ENCODE assay signal across 8 cellular contexts in genomic region chr7:100088095-100088620, GRCh38. TPM values are rescaled to one million over a fixed set of nuclear protein-coding genes. Genes with fewer than 3 reads are reported as not detected.
DNase-seq lines count a peak whose midpoint lies in the region; ATAC-seq, FAIRE-seq and TF ChIP-seq lines count a peak whose summit lies in the region.

No MANE protein-coding gene starts in this region.

- H3K27me3 Mint-ChIP-seq in activated T-cell treated with anti-CD3 and anti-CD28 coated beads, Interleukin-2, amount 50 U/mL, for 72 hours (ENCODE audit: low read depth), result no peaks in the 10 kb centered on the region

- WGBS in HepG2 (ENCODE audit: low lambda C conversion rate), result 78% methylated on average over 11 of the region's 11 CpGs
- WGBS in transverse colon (ENCODE audit: low coverage in 1 of 2), 2 donors, result 74 to 81% methylated on average over 6 to 11 of the region's 11 CpGs

- H3K27ac ChIP-seq in HepG2 (ENCODE audit: extremely low read length, insufficient read depth, low read length) (peak overlapping the region; percentile 74), transverse colon (peak overlapping the region; percentile 89 to 93 (median 92))

- H3K4me3 ChIP-seq in adipocyte (ENCODE audit: low read length) (peak overlapping the region; percentile 94), HepG2 (replicated peaks in 1 of 3; ENCODE audit: insufficient read depth in 1 of 3, low read depth in 2 of 3, low read length in 3 of 3) (peak overlapping the region; percentile 83 to 97 (median 84)), transverse colon (peak overlapping the region; percentile 66 to 90 (median 78))

- intact Hi-C loops in HepG2 (cut with micrococcal nuclease; ENCODE audit: unreplicated experiment), result no loop called here
- intact Hi-C loops in transverse colon (cut with DNase I; ENCODE audit: low total_unique reads), result loop anchor here (5.0 kb wide), 1 partner anchor 39 kb away; the partner anchor contains the start of gene MBLAC1

- CTCF ChIA-PET in HepG2 (lab: Yijun Ruan, JAX; ENCODE audit: low intra/inter-chr PET ratio, low total read pairs), result no interaction called here

- H3K79me2 ChIP-seq in HepG2 (ENCODE audit: insufficient read depth, low read length), result peaks cover 10% of the 10 kb centered on the region

- in situ Hi-C loops in HepG2 (cut with HindIII; ENCODE audit: extremely low pct_ligation_motif_present, low pct_unique_long_range_greater_than_20kb), result no loop called here
- in situ Hi-C loops in transverse colon (cut with MboI; ENCODE audit: low pct_ligation_motif_present in 1 of 4, low pct_unique_long_range_greater_than_20kb in 1 of 4, low sequenced_read_pairs in 3 of 4), result no loop called here

- TF ChIP-seq CTCF in HepG2 (CRISPR knock-in tag; IDR thresholded peaks at IDR 0.05) (no peak), transverse colon (IDR thresholded peaks at IDR 0.05) (no peak)

- H3K9me3 ChIP-seq in adipocyte (ENCODE audit: control insufficient read depth, low read length) (no peaks in the 10 kb centered on the region), HepG2 (ENCODE audit: low read length) (no peaks in the 10 kb centered on the region), transverse colon (no peaks in the 10 kb centered on the region)

- H3K4me1 ChIP-seq in adipocyte (ENCODE audit: control insufficient read depth, insufficient read depth, low read length) (peaks cover 31% of the 10 kb centered on the region), HepG2 (ENCODE audit: insufficient read depth, low read length) (peaks cover 29% of the 10 kb centered on the region), transverse colon (peaks cover 13 to 21% (median 19%) of the 10 kb centered on the region in 4 donors)

- H3K4me3 Mint-ChIP-seq in activated T-cell treated with anti-CD3 and anti-CD28 coated beads, Interleukin-2, amount 50 U/mL, for 72 hours, result peak overlapping the region; percentile 82 to 91

- TF ChIP-seq EP300 in HepG2 (IDR thresholded peaks at IDR 0.05; ENCODE audit: low read depth in 2 of 2, low read length in 2 of 2) (no peak), HepG2 (CRISPR knock-in tag; IDR thresholded peaks at IDR 0.05; ENCODE audit: borderline replicate concordance) (no peak), transverse colon (IDR thresholded peaks at IDR 0.05; ENCODE audit: low read depth) (no peak)

- BruUV-seq in HepG2 (replicated peaks; lab: Mats Ljungman, UMichigan), result TSS peak; percentile 45

- no peak for TF ChIP-seq RAD21 in HepG2 (CRISPR knock-in tag; IDR thresholded peaks at IDR 0.05)

- no peaks in the 10 kb centered on the region for H3K9me3 Mint-ChIP-seq in activated T-cell treated with anti-CD3 and anti-CD28 coated beads, Interleukin-2, amount 50 U/mL, for 72 hours

- H2AFZ ChIP-seq in HepG2 (ENCODE audit: low read length), result peak overlapping the region; percentile 20

- peak overlapping the region; percentile 95 for H3K9ac ChIP-seq in adipocyte (ENCODE audit: low read length)
- peak overlapping the region; percentile 96 for H3K9ac ChIP-seq in HepG2 (ENCODE audit: insufficient read depth, low read depth, low read length)

- FAIRE-seq in HepG2 (lab: Jason Lieb, UNC) (no peak), RCC 7860 (lab: Jason Lieb, UNC) (no peak)

- no peaks in the 10 kb centered on the region for H4K20me1 ChIP-seq in HepG2 (ENCODE audit: insufficient read depth, low read length)

- POLR2A ChIA-PET in HepG2 (lab: Yijun Ruan, JAX), result interaction anchor here (1.0 to 2.7 kb wide), 3 partner anchors 13 to 61 kb away, joined by 3 to 29 read pairs (median 4); partner anchors contain the start of genes AP4M1, LAMTOR4, MBLAC1 and MCM7

- H3K36me3 Mint-ChIP-seq in activated T-cell treated with anti-CD3 and anti-CD28 coated beads, Interleukin-2, amount 50 U/mL, for 72 hours (ENCODE audit: insufficient read depth in 2 of 2), result peaks cover 1 to 7% of the 10 kb centered on the region in 2 donors

- TF ChIP-seq POLR2A in HepG2 (IDR thresholded peaks at IDR 0.05; ENCODE audit: insufficient read depth in 1 of 2, low read depth in 2 of 2, low read length in 2 of 2) (no peak), transverse colon (IDR thresholded peaks at IDR 0.05) (no peak)

- H3K27ac Mint-ChIP-seq in activated T-cell treated with anti-CD3 and anti-CD28 coated beads, Interleukin-2, amount 50 U/mL, for 72 hours, result peak overlapping the region; percentile 94

- peak in 1 of 2 donors; percentile 7 for ATAC-seq in activated T-cell treated with anti-CD3 and anti-CD28 coated beads, Interleukin-2, amount 50 U/mL, for 72 hours (replicated peaks in 1 of 2)
- 0 out of 3 replicates have a peak, but pooled peaks have one; percentile 1 for ATAC-seq in HepG2

- peak overlapping the region; percentile 87 for H3K4me2 ChIP-seq in HepG2 (ENCODE audit: low read depth, low read length)

- no peak for DNase-seq in activated T-cell treated with anti-CD3 and anti-CD28 coated beads, Interleukin-2, amount 50 U/mL, for 72 hours
- no peak for DNase-seq in activated T-cell treated with anti-CD3 and anti-CD28 coated beads for 4 hours
- no peak for DNase-seq in adipocyte (ENCODE audit: low read depth)
- no peak for DNase-seq in HepG2 (ENCODE audit: low spot score)
- DNase-seq in transverse colon, result no peak
- DNase-seq in kidney glomerular epithelial cell (lab: John Stamatoyannopoulos, UW), result no peak
- no peak for DNase-seq in OCI-M2 (lab: John Stamatoyannopoulos, UW; ENCODE audit: unreplicated experiment)
- DNase-seq in RCC 7860 (ENCODE audit: low spot score), result no peak

- H3K4me1 Mint-ChIP-seq in activated T-cell treated with anti-CD3 and anti-CD28 coated beads, Interleukin-2, amount 50 U/mL, for 72 hours (ENCODE audit: low read depth), result peaks cover 45% of the 10 kb centered on the region

- H3K27me3 ChIP-seq in adipocyte (replicated peaks; ENCODE audit: control insufficient read depth, insufficient read depth, low read length), result no peaks in the 10 kb centered on the region
- no peaks in the 10 kb centered on the region; a peak in 1 of 5 replicates for H3K27me3 ChIP-seq in HepG2 (ENCODE audit: control insufficient read depth in 1 of 2, insufficient read depth in 2 of 2, low read length in 2 of 2)
- H3K27me3 ChIP-seq in transverse colon, result no peaks in the 10 kb centered on the region

- H3K36me3 ChIP-seq in adipocyte (ENCODE audit: control insufficient read depth, insufficient read depth, low read length, severe bottlenecking) (peaks cover 29% of the 10 kb centered on the region), HepG2 (replicated peaks in 1 of 2; ENCODE audit: control insufficient read depth in 1 of 2, insufficient read depth in 2 of 2, low read length in 2 of 2) (peaks cover 18 to 30% of the 10 kb centered on the region in 2 experiments), transverse colon (peaks cover 0 to 4% (median 2%) of the 10 kb centered on the region in 4 donors)

RNA-seq across cellular contexts. Expression of gene COPS6, which starts 0.6 kb away (rescaled TPM):
- total RNA-seq in activated T-cell treated with anti-CD3 and anti-CD28 coated beads, Interleukin-2, amount 50 U/mL, for 72 hours, result 10 to 100 TPM; 43.7 to 45.4 TPM
- 33.4 and 64.4 TPM in 2 replicates for total RNA-seq in HepG2 (2016; rRNA removed; fragmentation: Illumina TruSeq; extraction: Trizol)
- 9.5 and 10.2 TPM in 2 replicates for total RNA-seq in HepG2 (2016; cell fraction: cytosol; rRNA removed; fragmentation: Illumina TruSeq; extraction: Trizol; ENCODE audit: low read depth)
- total RNA-seq in HepG2 (2016; cell fraction: insoluble cytoplasmic fraction; rRNA removed; fragmentation: Illumina TruSeq; extraction: Trizol), result 36.3 and 62.5 TPM in 2 replicates
- total RNA-seq in HepG2 (2016; cell fraction: membrane; rRNA removed; fragmentation: Illumina TruSeq; extraction: Trizol), result 15.0 and 17.1 TPM in 2 replicates
- total RNA-seq in HepG2 (2016; cell fraction: nucleus; rRNA removed; fragmentation: Illumina TruSeq; extraction: Trizol), result 28.6 and 31.2 TPM in 2 replicates
- polyA plus RNA-seq in HepG2 (2011; rRNA removed), result 117 and 124 TPM in 2 replicates
- 122 and 127 TPM in 2 replicates for polyA plus RNA-seq in HepG2 (2011; cell fraction: cytosol; rRNA removed)
- 63.0 and 72.5 TPM in 2 replicates for polyA plus RNA-seq in HepG2 (2011; cell fraction: nucleus; rRNA removed)
- polyA plus RNA-seq in HepG2 (2012), result 71.1 and 91.2 TPM in 2 replicates
- polyA plus RNA-seq in HepG2 (2016; cell fraction: cytosol; fragmentation: Illumina TruSeq; extraction: Trizol; ENCODE audit: low read depth), result 26.8 and 27.5 TPM in 2 replicates
- polyA plus RNA-seq in HepG2 (2016; cell fraction: insoluble cytoplasmic fraction; fragmentation: Illumina TruSeq; extraction: Trizol; ENCODE audit: low read depth), result 132 and 136 TPM in 2 replicates
- polyA plus RNA-seq in HepG2 (2016; cell fraction: membrane; fragmentation: Illumina TruSeq; extraction: Trizol; ENCODE audit: low read depth), result 25.7 and 26.0 TPM in 2 replicates
- polyA plus RNA-seq in HepG2 (2016; cell fraction: nucleus; fragmentation: Illumina TruSeq; extraction: Trizol; ENCODE audit: insufficient read depth, low read depth), result 83.2 and 85.6 TPM in 2 replicates
- 104 and 348 TPM in 2 replicates for polyA minus RNA-seq in HepG2 (2011; rRNA and poly(A)+ RNA removed; ENCODE audit: low replicate concordance)
- 44.1 and 55.6 TPM in 2 replicates for polyA minus RNA-seq in HepG2 (2011; cell fraction: cytosol; rRNA and poly(A)+ RNA removed)
- 29.6 and 33.3 TPM in 2 replicates for polyA minus RNA-seq in HepG2 (2011; cell fraction: nucleus; rRNA and poly(A)+ RNA removed)
- total RNA-seq in transverse colon, result 10 to 100 TPM; 18.3 to 61.3 (median 44.5) TPM

RNA-seq across cellular contexts. Expression of gene ZNF3, which starts 6.6 kb away (rescaled TPM):
- total RNA-seq in activated T-cell treated with anti-CD3 and anti-CD28 coated beads, Interleukin-2, amount 50 U/mL, for 72 hours, result 10 to 100 TPM; 23.1 to 24.2 TPM
- 53.2 and 56.9 TPM in 2 replicates for total RNA-seq in HepG2 (2016; rRNA removed; fragmentation: Illumina TruSeq; extraction: Trizol)
- 14.5 and 17.2 TPM in 2 replicates for total RNA-seq in HepG2 (2016; cell fraction: cytosol; rRNA removed; fragmentation: Illumina TruSeq; extraction: Trizol; ENCODE audit: low read depth)
- 49.6 and 57.2 TPM in 2 replicates for total RNA-seq in HepG2 (2016; cell fraction: insoluble cytoplasmic fraction; rRNA removed; fragmentation: Illumina TruSeq; extraction: Trizol)
- 31.0 and 33.2 TPM in 2 replicates for total RNA-seq in HepG2 (2016; cell fraction: membrane; rRNA removed; fragmentation: Illumina TruSeq; extraction: Trizol)
- total RNA-seq in HepG2 (2016; cell fraction: nucleus; rRNA removed; fragmentation: Illumina TruSeq; extraction: Trizol), result 75.6 and 79.7 TPM in 2 replicates
- 29.1 and 33.7 TPM in 2 replicates for polyA plus RNA-seq in HepG2 (2011; rRNA removed)
- 14.7 and 19.2 TPM in 2 replicates for polyA plus RNA-seq in HepG2 (2011; cell fraction: cytosol; rRNA removed)
- polyA plus RNA-seq in HepG2 (2011; cell fraction: nucleus; rRNA removed), result 57.3 and 62.4 TPM in 2 replicates
- polyA plus RNA-seq in HepG2 (2012), result 30.0 and 30.2 TPM in 2 replicates
- 5.1 and 5.2 TPM in 2 replicates for polyA plus RNA-seq in HepG2 (2016; cell fraction: cytosol; fragmentation: Illumina TruSeq; extraction: Trizol; ENCODE audit: low read depth)
- polyA plus RNA-seq in HepG2 (2016; cell fraction: insoluble cytoplasmic fraction; fragmentation: Illumina TruSeq; extraction: Trizol; ENCODE audit: low read depth), result 35.8 and 38.2 TPM in 2 replicates
- polyA plus RNA-seq in HepG2 (2016; cell fraction: membrane; fragmentation: Illumina TruSeq; extraction: Trizol; ENCODE audit: low read depth), result 12.2 and 13.7 TPM in 2 replicates
- polyA plus RNA-seq in HepG2 (2016; cell fraction: nucleus; fragmentation: Illumina TruSeq; extraction: Trizol; ENCODE audit: insufficient read depth, low read depth), result 98.1 and 100 TPM in 2 replicates
- 32.6 and 73.5 TPM in 2 replicates for polyA minus RNA-seq in HepG2 (2011; rRNA and poly(A)+ RNA removed; ENCODE audit: low replicate concordance)
- polyA minus RNA-seq in HepG2 (2011; cell fraction: cytosol; rRNA and poly(A)+ RNA removed), result 17.8 and 19.3 TPM in 2 replicates
- polyA minus RNA-seq in HepG2 (2011; cell fraction: nucleus; rRNA and poly(A)+ RNA removed), result 103 and 106 TPM in 2 replicates
- 10 to 100 TPM; 37.4 to 42.7 (median 41.0) TPM for total RNA-seq in transverse colon

RNA-seq across cellular contexts. Expression of gene MCM7, which starts 13.0 kb away (rescaled TPM):
- total RNA-seq in activated T-cell treated with anti-CD3 and anti-CD28 coated beads, Interleukin-2, amount 50 U/mL, for 72 hours, result 100 to 1,000 TPM; 270 to 332 TPM
- total RNA-seq in HepG2 (2016; rRNA removed; fragmentation: Illumina TruSeq; extraction: Trizol) (214 and 229 TPM in 2 replicates), transverse colon (10 to 100 TPM; 30.3 to 72.6 (median 38.7) TPM)
- 19.3 and 25.3 TPM in 2 replicates for total RNA-seq in HepG2 (2016; cell fraction: cytosol; rRNA removed; fragmentation: Illumina TruSeq; extraction: Trizol; ENCODE audit: low read depth)
- 222 and 231 TPM in 2 replicates for total RNA-seq in HepG2 (2016; cell fraction: insoluble cytoplasmic fraction; rRNA removed; fragmentation: Illumina TruSeq; extraction: Trizol)
- 36.3 and 40.6 TPM in 2 replicates for total RNA-seq in HepG2 (2016; cell fraction: membrane; rRNA removed; fragmentation: Illumina TruSeq; extraction: Trizol)
- 158 and 170 TPM in 2 replicates for total RNA-seq in HepG2 (2016; cell fraction: nucleus; rRNA removed; fragmentation: Illumina TruSeq; extraction: Trizol)
- polyA plus RNA-seq in HepG2 (2011; rRNA removed), result 74.6 and 84.5 TPM in 2 replicates
- polyA plus RNA-seq in HepG2 (2011; cell fraction: cytosol; rRNA removed), result 43.5 and 88.2 TPM in 2 replicates
- 179 and 250 TPM in 2 replicates for polyA plus RNA-seq in HepG2 (2011; cell fraction: nucleus; rRNA removed)
- polyA plus RNA-seq in HepG2 (2012), result 55.3 and 79.0 TPM in 2 replicates
- polyA plus RNA-seq in HepG2 (2016; cell fraction: cytosol; fragmentation: Illumina TruSeq; extraction: Trizol; ENCODE audit: low read depth), result 13.7 and 15.9 TPM in 2 replicates
- polyA plus RNA-seq in HepG2 (2016; cell fraction: insoluble cytoplasmic fraction; fragmentation: Illumina TruSeq; extraction: Trizol; ENCODE audit: low read depth), result 184 and 192 TPM in 2 replicates
- polyA plus RNA-seq in HepG2 (2016; cell fraction: membrane; fragmentation: Illumina TruSeq; extraction: Trizol; ENCODE audit: low read depth), result 21.2 and 24.5 TPM in 2 replicates
- polyA plus RNA-seq in HepG2 (2016; cell fraction: nucleus; fragmentation: Illumina TruSeq; extraction: Trizol; ENCODE audit: insufficient read depth, low read depth), result 208 and 214 TPM in 2 replicates
- 187 and 581 TPM in 2 replicates for polyA minus RNA-seq in HepG2 (2011; rRNA and poly(A)+ RNA removed; ENCODE audit: low replicate concordance)
- polyA minus RNA-seq in HepG2 (2011; cell fraction: cytosol; rRNA and poly(A)+ RNA removed), result 44.7 and 74.8 TPM in 2 replicates
- polyA minus RNA-seq in HepG2 (2011; cell fraction: nucleus; rRNA and poly(A)+ RNA removed), result 108 and 139 TPM in 2 replicates

RNA-seq across cellular contexts. Expression of gene AP4M1, which starts 13.3 kb away (rescaled TPM):
- 10 to 100 TPM in 1 of 2 donors, 1 to 10 TPM in 1; 9.3 to 10.5 TPM for total RNA-seq in activated T-cell treated with anti-CD3 and anti-CD28 coated beads, Interleukin-2, amount 50 U/mL, for 72 hours
- total RNA-seq in HepG2 (2016; rRNA removed; fragmentation: Illumina TruSeq; extraction: Trizol), result 8.2 and 9.7 TPM in 2 replicates
- total RNA-seq in HepG2 (2016; cell fraction: cytosol; rRNA removed; fragmentation: Illumina TruSeq; extraction: Trizol; ENCODE audit: low read depth), result 4.1 and 5.3 TPM in 2 replicates
- 7.7 and 10.0 TPM in 2 replicates for total RNA-seq in HepG2 (2016; cell fraction: insoluble cytoplasmic fraction; rRNA removed; fragmentation: Illumina TruSeq; extraction: Trizol)
- total RNA-seq in HepG2 (2016; cell fraction: membrane; rRNA removed; fragmentation: Illumina TruSeq; extraction: Trizol), result 5.6 and 6.2 TPM in 2 replicates
- total RNA-seq in HepG2 (2016; cell fraction: nucleus; rRNA removed; fragmentation: Illumina TruSeq; extraction: Trizol), result 5.9 and 11.5 TPM in 2 replicates
- polyA plus RNA-seq in HepG2 (2011; rRNA removed), result 6.0 and 6.3 TPM in 2 replicates
- polyA plus RNA-seq in HepG2 (2011; cell fraction: cytosol; rRNA removed), result 3.9 and 4.9 TPM in 2 replicates
- 11.1 and 15.0 TPM in 2 replicates for polyA plus RNA-seq in HepG2 (2011; cell fraction: nucleus; rRNA removed)
- polyA plus RNA-seq in HepG2 (2012), result 4.9 and 5.0 TPM in 2 replicates
- 2.8 and 2.9 TPM in 2 replicates for polyA plus RNA-seq in HepG2 (2016; cell fraction: cytosol; fragmentation: Illumina TruSeq; extraction: Trizol; ENCODE audit: low read depth)
- polyA plus RNA-seq in HepG2 (2016; cell fraction: insoluble cytoplasmic fraction; fragmentation: Illumina TruSeq; extraction: Trizol; ENCODE audit: low read depth), result 5.9 and 7.7 TPM in 2 replicates
- 3.9 and 4.1 TPM in 2 replicates for polyA plus RNA-seq in HepG2 (2016; cell fraction: membrane; fragmentation: Illumina TruSeq; extraction: Trizol; ENCODE audit: low read depth)
- 13.0 and 18.6 TPM in 2 replicates for polyA plus RNA-seq in HepG2 (2016; cell fraction: nucleus; fragmentation: Illumina TruSeq; extraction: Trizol; ENCODE audit: insufficient read depth, low read depth)
- polyA minus RNA-seq in HepG2 (2011; rRNA and poly(A)+ RNA removed; ENCODE audit: low replicate concordance), result 10.8 and 17.7 TPM in 2 replicates
- polyA minus RNA-seq in HepG2 (2011; cell fraction: cytosol; rRNA and poly(A)+ RNA removed), result 3.0 and 5.2 TPM in 2 replicates
- polyA minus RNA-seq in HepG2 (2011; cell fraction: nucleus; rRNA and poly(A)+ RNA removed), result 6.7 and 7.2 TPM in 2 replicates
- 10 to 100 TPM; 16.5 to 86.0 (median 54.9) TPM for total RNA-seq in transverse colon

RNA-seq across cellular contexts. Expression of gene TAF6, which starts 31.0 kb away (rescaled TPM):
- 10 to 100 TPM; 76.7 to 88.1 TPM for total RNA-seq in activated T-cell treated with anti-CD3 and anti-CD28 coated beads, Interleukin-2, amount 50 U/mL, for 72 hours
- total RNA-seq in HepG2 (2016; rRNA removed; fragmentation: Illumina TruSeq; extraction: Trizol) (18.8 and 25.6 TPM in 2 replicates), transverse colon (100 to 1,000 TPM in 1 of 4 donors, 10 to 100 TPM in 3; 18.0 to 581 (median 43.9) TPM)
- total RNA-seq in HepG2 (2016; cell fraction: cytosol; rRNA removed; fragmentation: Illumina TruSeq; extraction: Trizol; ENCODE audit: low read depth), result 10.3 and 12.6 TPM in 2 replicates
- 20.6 and 21.5 TPM in 2 replicates for total RNA-seq in HepG2 (2016; cell fraction: insoluble cytoplasmic fraction; rRNA removed; fragmentation: Illumina TruSeq; extraction: Trizol)
- total RNA-seq in HepG2 (2016; cell fraction: membrane; rRNA removed; fragmentation: Illumina TruSeq; extraction: Trizol), result 29.7 and 31.8 TPM in 2 replicates
- total RNA-seq in HepG2 (2016; cell fraction: nucleus; rRNA removed; fragmentation: Illumina TruSeq; extraction: Trizol), result 16.2 and 20.2 TPM in 2 replicates
- 12.6 and 12.9 TPM in 2 replicates for polyA plus RNA-seq in HepG2 (2011; rRNA removed)
- 4.9 and 5.4 TPM in 2 replicates for polyA plus RNA-seq in HepG2 (2011; cell fraction: cytosol; rRNA removed)
- 49.7 and 70.9 TPM in 2 replicates for polyA plus RNA-seq in HepG2 (2011; cell fraction: nucleus; rRNA removed)
- 22.2 and 26.8 TPM in 2 replicates for polyA plus RNA-seq in HepG2 (2012)
- polyA plus RNA-seq in HepG2 (2016; cell fraction: cytosol; fragmentation: Illumina TruSeq; extraction: Trizol; ENCODE audit: low read depth), result 18.6 and 20.9 TPM in 2 replicates
- polyA plus RNA-seq in HepG2 (2016; cell fraction: insoluble cytoplasmic fraction; fragmentation: Illumina TruSeq; extraction: Trizol; ENCODE audit: low read depth), result 23.4 and 30.6 TPM in 2 replicates
- 31.0 and 34.8 TPM in 2 replicates for polyA plus RNA-seq in HepG2 (2016; cell fraction: membrane; fragmentation: Illumina TruSeq; extraction: Trizol; ENCODE audit: low read depth)
- 52.2 and 63.1 TPM in 2 replicates for polyA plus RNA-seq in HepG2 (2016; cell fraction: nucleus; fragmentation: Illumina TruSeq; extraction: Trizol; ENCODE audit: insufficient read depth, low read depth)
- polyA minus RNA-seq in HepG2 (2011; rRNA and poly(A)+ RNA removed; ENCODE audit: low replicate concordance), result 16.7 and 22.7 TPM in 2 replicates
- 9.8 and 11.7 TPM in 2 replicates for polyA minus RNA-seq in HepG2 (2011; cell fraction: cytosol; rRNA and poly(A)+ RNA removed)
- 7.0 and 15.4 TPM in 2 replicates for polyA minus RNA-seq in HepG2 (2011; cell fraction: nucleus; rRNA and poly(A)+ RNA removed)
